8 cellular contexts compared by ENCODE assay signal in the genomic region with DNA sequence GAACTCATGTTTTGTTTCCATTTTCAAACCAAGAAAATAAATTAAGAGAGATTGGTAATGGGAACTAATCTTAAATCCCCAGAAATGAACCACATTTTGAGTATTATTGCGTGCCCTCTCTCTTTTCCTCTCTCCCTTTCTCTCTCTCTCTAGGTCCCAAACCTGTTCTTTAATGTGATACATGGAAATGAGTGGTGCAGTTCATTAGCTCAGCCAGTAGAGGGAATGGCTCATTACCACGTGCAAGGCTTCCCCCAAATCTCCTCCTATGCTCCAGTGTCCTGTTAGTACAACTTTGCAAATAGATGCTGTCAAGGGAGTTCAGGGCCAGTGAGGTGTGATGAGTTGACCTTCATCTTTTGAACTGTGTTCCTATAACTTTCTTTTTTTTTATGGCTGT.
DNase-seq lines count a peak whose midpoint lies in the region; ATAC-seq and TF ChIP-seq lines count a peak whose summit lies in the region.

No MANE protein-coding gene starts in this region.

- H3K4me3 Mint-ChIP-seq in glutamatergic neuron (ENCODE audit: unreplicated experiment), result no peak overlapping the region

- DNase-seq in ELR (ENCODE audit: low read depth) (peak; percentile 7), HuH-7 (ENCODE audit: low spot score) (peak; percentile 58), glutamatergic neuron (no peak), mesenteric fat pad (ENCODE audit: low spot score) (no peak)
- DNase-seq in stimulated activated naive CD8-positive, alpha-beta T cell treated with anti-CD3 and anti-CD28 coated beads, Interleukin-15, Interleukin-2, amounts not matched to agents 100 U/mL and 50 U/mL, for 24 hours, result peak; percentile 10

- H3K4me1 Mint-ChIP-seq in glutamatergic neuron (ENCODE audit: low read depth, unreplicated experiment), result no peaks in the 10 kb centered on the region

- peak; percentile 78 for TF ChIP-seq CTCF in glutamatergic neuron (IDR thresholded peaks at IDR 0.05; ENCODE audit: partially characterized antibody, unreplicated experiment)

- ATAC-seq in GM19328 (IDR thresholded peaks at IDR 0.05; ENCODE audit: unreplicated experiment) (peak; percentile 90), SK-N-SH treated with all-trans-retinoic acid at 6 μM for 48 hours (peak; percentile 64; the same call in 1 of the 3 replicates), GM21528 (IDR thresholded peaks at IDR 0.05; ENCODE audit: low FRiP score, unreplicated experiment) (no peak)
- ATAC-seq in stimulated activated naive CD8-positive, alpha-beta T cell treated with anti-CD3 and anti-CD28 coated beads, Interleukin-15, Interleukin-2, amounts not matched to agents 100 U/mL and 50 U/mL, for 24 hours, result peak; percentile 57

- H3K27ac Mint-ChIP-seq in glutamatergic neuron (ENCODE audit: unreplicated experiment), result no peak overlapping the region

- H3K9me3 Mint-ChIP-seq in glutamatergic neuron (ENCODE audit: unreplicated experiment), result peaks cover 1% of the 10 kb centered on the region

- H3K36me3 Mint-ChIP-seq in glutamatergic neuron (ENCODE audit: unreplicated experiment), result peaks cover 6% of the 10 kb centered on the region

- H3K27me3 Mint-ChIP-seq in glutamatergic neuron (ENCODE audit: unreplicated experiment), result no peaks in the 10 kb centered on the region

TF ChIP-seq in SK-N-SH treated with all-trans-retinoic acid at 6 μM for 48 hours, 23 proteins besides CTCF, POLR2A, EP300 and RAD21:
- TF ChIP-seq, protein P1, sequence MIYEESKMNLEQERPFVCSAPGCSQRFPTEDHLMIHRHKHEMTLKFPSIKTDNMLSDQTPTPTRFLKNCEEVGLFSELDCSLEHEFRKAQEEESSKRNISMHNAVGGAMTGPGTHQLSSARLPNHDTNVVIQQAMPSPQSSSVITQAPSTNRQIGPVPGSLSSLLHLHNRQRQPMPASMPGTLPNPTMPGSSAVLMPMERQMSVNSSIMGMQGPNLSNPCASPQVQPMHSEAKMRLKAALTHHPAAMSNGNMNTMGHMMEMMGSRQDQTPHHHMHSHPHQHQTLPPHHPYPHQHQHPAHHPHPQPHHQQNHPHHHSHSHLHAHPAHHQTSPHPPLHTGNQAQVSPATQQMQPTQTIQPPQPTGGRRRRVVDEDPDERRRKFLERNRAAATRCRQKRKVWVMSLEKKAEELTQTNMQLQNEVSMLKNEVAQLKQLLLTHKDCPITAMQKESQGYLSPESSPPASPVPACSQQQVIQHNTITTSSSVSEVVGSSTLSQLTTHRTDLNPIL (CRISPR knock-in tag; IDR thresholded peaks at IDR 0.05; ENCODE audit: low read depth), result no peak
- TF ChIP-seq ZC3H10 (CRISPR knock-in tag; IDR thresholded peaks at IDR 0.05) (no peak), RARB (CRISPR knock-in tag; IDR thresholded peaks at IDR 0.05) (no peak), ARNTL (CRISPR knock-in tag; IDR thresholded peaks at IDR 0.05; ENCODE audit: borderline replicate concordance, low read depth) (no peak), PPARA (CRISPR knock-in tag; IDR thresholded peaks at IDR 0.05; ENCODE audit: borderline replicate concordance) (no peak), TSHZ2 (CRISPR knock-in tag; IDR thresholded peaks at IDR 0.05) (no peak), OSR1 (CRISPR knock-in tag; IDR thresholded peaks at IDR 0.05) (no peak), ESRRG (CRISPR knock-in tag; IDR thresholded peaks at IDR 0.05) (no peak)

Comparison
In these comparisons a context has a peak if more than half of its experiments do, and no peak if none do; other contexts are left out.
1. DNase-seq: peak in ELR (single experiment), HuH-7 (single experiment) and stimulated activated naive CD8-positive, alpha-beta T cell treated with anti-CD3 and anti-CD28 coated beads, Interleukin-15, Interleukin-2, amounts not matched to agents 100 U/mL and 50 U/mL, for 24 hours (single experiment); none in glutamatergic neuron (single experiment) and mesenteric fat pad (single experiment).